In the genomic region with DNA sequence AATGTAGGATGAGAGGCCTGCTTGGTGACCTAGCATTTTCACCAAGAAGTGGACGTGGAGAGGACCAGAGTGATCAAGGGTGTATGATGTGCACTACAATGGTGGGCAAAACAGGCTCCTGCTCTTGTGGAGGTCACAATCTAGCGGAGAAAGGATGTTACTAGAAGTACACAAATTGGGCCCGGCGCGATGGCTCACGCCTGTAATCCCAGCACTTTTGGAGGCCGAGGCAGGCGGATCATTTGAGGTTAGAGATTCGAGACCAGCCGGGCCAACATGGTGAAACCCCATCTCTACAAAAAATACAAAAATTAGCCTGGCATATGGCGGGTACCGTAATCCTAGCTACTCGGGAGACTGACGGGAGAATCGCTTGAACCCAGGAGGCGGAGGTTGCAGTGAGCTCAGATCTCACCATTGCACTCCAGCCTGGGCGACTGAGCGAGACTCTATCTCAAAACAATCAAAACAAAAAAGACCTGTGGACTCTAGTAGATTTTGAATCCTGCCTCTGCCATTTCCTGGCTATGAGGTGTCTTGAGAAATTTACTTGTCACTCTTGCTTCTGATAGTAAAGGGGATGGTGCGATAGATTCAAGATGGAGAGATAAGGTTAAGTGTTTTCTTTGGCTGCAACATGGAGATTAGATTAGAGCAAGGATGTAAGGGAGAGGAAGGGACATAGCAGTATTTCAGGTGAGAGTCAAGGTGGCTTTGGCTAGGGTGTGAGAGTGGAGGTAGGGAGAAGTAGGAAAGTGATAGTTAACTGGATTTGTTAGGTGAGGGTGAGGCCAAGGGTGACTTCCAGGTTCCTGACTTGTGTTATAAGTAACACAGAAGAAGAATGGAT, we compare ENCODE assay signal across 2 cellular contexts.
TF ChIP-seq lines count a peak whose summit lies in the region.

No MANE protein-coding gene starts in this region.

TF ChIP-seq in HEK293, 187 proteins besides CTCF, POLR2A, EP300 and RAD21:
- TF ChIP-seq PRDM1 (tag by site-specific recombination; IDR thresholded peaks at IDR 0.05) (peak; percentile 78), ZNF324 (tag by site-specific recombination; IDR thresholded peaks at IDR 0.05) (no peak)
TF ChIP-seq in HEK293: peak in this region for 1.

TF ChIP-seq in H1, 55 proteins besides CTCF, POLR2A, EP300 and RAD21:
- TF ChIP-seq EZH2 (IDR thresholded peaks at IDR 0.05; ENCODE audit: low read depth, low read length, severe bottlenecking) (no peak), SIRT6 (IDR thresholded peaks at IDR 0.05; ENCODE audit: low read length) (no peak), JUN (IDR thresholded peaks at IDR 0.05; ENCODE audit: low read depth, low read length) (no peak), SAP30 (IDR thresholded peaks at IDR 0.05; ENCODE audit: insufficient read depth, insufficient replicate concordance, low read length) (no peak)
- TF ChIP-seq, protein P1, sequence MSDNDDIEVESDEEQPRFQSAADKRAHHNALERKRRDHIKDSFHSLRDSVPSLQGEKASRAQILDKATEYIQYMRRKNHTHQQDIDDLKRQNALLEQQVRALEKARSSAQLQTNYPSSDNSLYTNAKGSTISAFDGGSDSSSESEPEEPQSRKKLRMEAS (IDR thresholded peaks at IDR 0.05), result no peak
